1 cellular context compared by ENCODE assay signal in the genomic region with DNA sequence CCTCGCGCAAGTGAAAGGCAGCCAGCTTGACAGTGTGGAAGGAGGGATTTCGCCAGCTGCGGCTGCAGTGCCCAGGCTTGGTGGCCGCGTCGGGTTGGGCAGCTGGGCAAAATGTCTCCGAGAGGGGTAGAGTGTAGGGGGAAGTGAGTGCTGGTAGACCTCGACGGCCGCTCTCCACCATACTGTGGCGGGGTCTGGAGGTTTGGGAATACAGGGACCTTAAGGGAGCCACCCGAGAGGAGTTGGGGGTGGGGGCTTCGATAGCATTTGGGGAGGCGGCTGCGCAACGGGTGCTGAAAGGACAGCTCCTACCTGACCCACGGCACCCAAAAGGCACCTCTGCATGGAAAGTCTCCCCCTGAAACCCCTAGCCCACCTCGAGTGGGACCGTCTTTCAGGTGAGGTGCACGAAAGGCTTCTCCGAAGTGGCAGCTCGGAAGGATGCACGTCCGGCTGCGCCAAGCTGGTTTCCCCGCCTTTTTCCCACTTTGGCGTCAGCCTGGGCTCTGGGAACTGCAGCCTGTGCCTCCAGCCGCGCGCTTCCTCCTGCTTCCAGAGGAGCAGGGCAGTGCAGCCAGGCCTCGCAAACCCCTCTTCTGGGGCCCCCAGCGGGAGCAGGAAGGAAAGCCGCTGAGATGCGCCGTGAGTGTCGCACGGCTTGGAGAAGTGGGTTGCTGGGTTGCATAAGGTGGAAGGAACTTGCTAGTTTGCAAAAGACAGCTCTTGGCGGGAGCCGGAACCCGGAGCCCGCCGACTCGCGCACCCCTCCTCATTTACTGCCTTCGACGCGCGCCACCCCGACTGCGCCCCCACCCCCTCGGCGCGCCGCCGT.
TF ChIP-seq lines count a peak whose summit lies in the region.

No MANE protein-coding gene starts in this region.

TF ChIP-seq in WTC11, 78 proteins besides CTCF, POLR2A, EP300 and RAD21 (continued from another document and continues in another):
- TF ChIP-seq, protein P1, sequence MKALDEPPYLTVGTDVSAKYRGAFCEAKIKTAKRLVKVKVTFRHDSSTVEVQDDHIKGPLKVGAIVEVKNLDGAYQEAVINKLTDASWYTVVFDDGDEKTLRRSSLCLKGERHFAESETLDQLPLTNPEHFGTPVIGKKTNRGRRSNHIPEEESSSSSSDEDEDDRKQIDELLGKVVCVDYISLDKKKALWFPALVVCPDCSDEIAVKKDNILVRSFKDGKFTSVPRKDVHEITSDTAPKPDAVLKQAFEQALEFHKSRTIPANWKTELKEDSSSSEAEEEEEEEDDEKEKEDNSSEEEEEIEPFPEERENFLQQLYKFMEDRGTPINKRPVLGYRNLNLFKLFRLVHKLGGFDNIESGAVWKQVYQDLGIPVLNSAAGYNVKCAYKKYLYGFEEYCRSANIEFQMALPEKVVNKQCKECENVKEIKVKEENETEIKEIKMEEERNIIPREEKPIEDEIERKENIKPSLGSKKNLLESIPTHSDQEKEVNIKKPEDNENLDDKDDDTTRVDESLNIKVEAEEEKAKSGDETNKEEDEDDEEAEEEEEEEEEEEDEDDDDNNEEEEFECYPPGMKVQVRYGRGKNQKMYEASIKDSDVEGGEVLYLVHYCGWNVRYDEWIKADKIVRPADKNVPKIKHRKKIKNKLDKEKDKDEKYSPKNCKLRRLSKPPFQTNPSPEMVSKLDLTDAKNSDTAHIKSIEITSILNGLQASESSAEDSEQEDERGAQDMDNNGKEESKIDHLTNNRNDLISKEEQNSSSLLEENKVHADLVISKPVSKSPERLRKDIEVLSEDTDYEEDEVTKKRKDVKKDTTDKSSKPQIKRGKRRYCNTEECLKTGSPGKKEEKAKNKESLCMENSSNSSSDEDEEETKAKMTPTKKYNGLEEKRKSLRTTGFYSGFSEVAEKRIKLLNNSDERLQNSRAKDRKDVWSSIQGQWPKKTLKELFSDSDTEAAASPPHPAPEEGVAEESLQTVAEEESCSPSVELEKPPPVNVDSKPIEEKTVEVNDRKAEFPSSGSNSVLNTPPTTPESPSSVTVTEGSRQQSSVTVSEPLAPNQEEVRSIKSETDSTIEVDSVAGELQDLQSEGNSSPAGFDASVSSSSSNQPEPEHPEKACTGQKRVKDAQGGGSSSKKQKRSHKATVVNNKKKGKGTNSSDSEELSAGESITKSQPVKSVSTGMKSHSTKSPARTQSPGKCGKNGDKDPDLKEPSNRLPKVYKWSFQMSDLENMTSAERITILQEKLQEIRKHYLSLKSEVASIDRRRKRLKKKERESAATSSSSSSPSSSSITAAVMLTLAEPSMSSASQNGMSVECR (CRISPR knock-in tag; IDR thresholded peaks at IDR 0.05; ENCODE audit: borderline replicate concordance), result peak; percentile 76
- TF ChIP-seq, protein P2, sequence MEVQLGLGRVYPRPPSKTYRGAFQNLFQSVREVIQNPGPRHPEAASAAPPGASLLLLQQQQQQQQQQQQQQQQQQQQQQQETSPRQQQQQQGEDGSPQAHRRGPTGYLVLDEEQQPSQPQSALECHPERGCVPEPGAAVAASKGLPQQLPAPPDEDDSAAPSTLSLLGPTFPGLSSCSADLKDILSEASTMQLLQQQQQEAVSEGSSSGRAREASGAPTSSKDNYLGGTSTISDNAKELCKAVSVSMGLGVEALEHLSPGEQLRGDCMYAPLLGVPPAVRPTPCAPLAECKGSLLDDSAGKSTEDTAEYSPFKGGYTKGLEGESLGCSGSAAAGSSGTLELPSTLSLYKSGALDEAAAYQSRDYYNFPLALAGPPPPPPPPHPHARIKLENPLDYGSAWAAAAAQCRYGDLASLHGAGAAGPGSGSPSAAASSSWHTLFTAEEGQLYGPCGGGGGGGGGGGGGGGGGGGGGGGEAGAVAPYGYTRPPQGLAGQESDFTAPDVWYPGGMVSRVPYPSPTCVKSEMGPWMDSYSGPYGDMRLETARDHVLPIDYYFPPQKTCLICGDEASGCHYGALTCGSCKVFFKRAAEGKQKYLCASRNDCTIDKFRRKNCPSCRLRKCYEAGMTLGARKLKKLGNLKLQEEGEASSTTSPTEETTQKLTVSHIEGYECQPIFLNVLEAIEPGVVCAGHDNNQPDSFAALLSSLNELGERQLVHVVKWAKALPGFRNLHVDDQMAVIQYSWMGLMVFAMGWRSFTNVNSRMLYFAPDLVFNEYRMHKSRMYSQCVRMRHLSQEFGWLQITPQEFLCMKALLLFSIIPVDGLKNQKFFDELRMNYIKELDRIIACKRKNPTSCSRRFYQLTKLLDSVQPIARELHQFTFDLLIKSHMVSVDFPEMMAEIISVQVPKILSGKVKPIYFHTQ (CRISPR knock-in tag; IDR thresholded peaks at IDR 0.05), result peak; percentile 66; the same call in 1 of the 2 replicates
- TF ChIP-seq SOX15 (CRISPR knock-in tag; IDR thresholded peaks at IDR 0.05) (no peak), NFATC4 (CRISPR knock-in tag; IDR thresholded peaks at IDR 0.05) (peak; percentile 33; the same call in 1 of the 2 replicates), ELF4 (CRISPR knock-in tag; IDR thresholded peaks at IDR 0.05; ENCODE audit: low read depth) (no peak), CREM (CRISPR knock-in tag; IDR thresholded peaks at IDR 0.05) (no peak; the same call in 1 of the 2 replicates), PRRX2 (CRISPR knock-in tag; IDR thresholded peaks at IDR 0.05) (no peak; the same call in 1 of the 2 replicates), SMAD4 (CRISPR knock-in tag; IDR thresholded peaks at IDR 0.05) (peak; percentile 83; the same call in 1 of the 2 replicates), ZNF121 (CRISPR knock-in tag; IDR thresholded peaks at IDR 0.05) (peak; percentile 98), ZBTB21 (CRISPR knock-in tag; IDR thresholded peaks at IDR 0.05; ENCODE audit: borderline replicate concordance) (no peak), ZNF671 (CRISPR knock-in tag; IDR thresholded peaks at IDR 0.05) (peak; percentile 80; the same call in 1 of the 2 replicates), ZNF263 (CRISPR knock-in tag; IDR thresholded peaks at IDR 0.05; ENCODE audit: low read depth) (no peak), SP1 (CRISPR knock-in tag; conservative IDR thresholded peaks at IDR 0.05) (0 out of 2 replicates have a peak, but pooled peaks have one; percentile 32), FOXJ3 (CRISPR knock-in tag; IDR thresholded peaks at IDR 0.05; ENCODE audit: borderline replicate concordance) (no peak), GABPB1 (CRISPR knock-in tag; IDR thresholded peaks at IDR 0.05) (0 out of 2 replicates have a peak, but pooled peaks have one; percentile 16), NR1H2 (CRISPR knock-in tag; IDR thresholded peaks at IDR 0.05) (no peak), HMGA2 (CRISPR knock-in tag; IDR thresholded peaks at IDR 0.05) (no peak; the same call in 1 of the 2 replicates)
- TF ChIP-seq, protein P3, sequence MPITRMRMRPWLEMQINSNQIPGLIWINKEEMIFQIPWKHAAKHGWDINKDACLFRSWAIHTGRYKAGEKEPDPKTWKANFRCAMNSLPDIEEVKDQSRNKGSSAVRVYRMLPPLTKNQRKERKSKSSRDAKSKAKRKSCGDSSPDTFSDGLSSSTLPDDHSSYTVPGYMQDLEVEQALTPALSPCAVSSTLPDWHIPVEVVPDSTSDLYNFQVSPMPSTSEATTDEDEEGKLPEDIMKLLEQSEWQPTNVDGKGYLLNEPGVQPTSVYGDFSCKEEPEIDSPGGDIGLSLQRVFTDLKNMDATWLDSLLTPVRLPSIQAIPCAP (CRISPR knock-in tag; IDR thresholded peaks at IDR 0.05), result no peak; the same call in 1 of the 2 replicates
- TF ChIP-seq, protein P4, sequence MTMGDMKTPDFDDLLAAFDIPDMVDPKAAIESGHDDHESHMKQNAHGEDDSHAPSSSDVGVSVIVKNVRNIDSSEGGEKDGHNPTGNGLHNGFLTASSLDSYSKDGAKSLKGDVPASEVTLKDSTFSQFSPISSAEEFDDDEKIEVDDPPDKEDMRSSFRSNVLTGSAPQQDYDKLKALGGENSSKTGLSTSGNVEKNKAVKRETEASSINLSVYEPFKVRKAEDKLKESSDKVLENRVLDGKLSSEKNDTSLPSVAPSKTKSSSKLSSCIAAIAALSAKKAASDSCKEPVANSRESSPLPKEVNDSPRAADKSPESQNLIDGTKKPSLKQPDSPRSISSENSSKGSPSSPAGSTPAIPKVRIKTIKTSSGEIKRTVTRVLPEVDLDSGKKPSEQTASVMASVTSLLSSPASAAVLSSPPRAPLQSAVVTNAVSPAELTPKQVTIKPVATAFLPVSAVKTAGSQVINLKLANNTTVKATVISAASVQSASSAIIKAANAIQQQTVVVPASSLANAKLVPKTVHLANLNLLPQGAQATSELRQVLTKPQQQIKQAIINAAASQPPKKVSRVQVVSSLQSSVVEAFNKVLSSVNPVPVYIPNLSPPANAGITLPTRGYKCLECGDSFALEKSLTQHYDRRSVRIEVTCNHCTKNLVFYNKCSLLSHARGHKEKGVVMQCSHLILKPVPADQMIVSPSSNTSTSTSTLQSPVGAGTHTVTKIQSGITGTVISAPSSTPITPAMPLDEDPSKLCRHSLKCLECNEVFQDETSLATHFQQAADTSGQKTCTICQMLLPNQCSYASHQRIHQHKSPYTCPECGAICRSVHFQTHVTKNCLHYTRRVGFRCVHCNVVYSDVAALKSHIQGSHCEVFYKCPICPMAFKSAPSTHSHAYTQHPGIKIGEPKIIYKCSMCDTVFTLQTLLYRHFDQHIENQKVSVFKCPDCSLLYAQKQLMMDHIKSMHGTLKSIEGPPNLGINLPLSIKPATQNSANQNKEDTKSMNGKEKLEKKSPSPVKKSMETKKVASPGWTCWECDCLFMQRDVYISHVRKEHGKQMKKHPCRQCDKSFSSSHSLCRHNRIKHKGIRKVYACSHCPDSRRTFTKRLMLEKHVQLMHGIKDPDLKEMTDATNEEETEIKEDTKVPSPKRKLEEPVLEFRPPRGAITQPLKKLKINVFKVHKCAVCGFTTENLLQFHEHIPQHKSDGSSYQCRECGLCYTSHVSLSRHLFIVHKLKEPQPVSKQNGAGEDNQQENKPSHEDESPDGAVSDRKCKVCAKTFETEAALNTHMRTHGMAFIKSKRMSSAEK (CRISPR knock-in tag; IDR thresholded peaks at IDR 0.05; ENCODE audit: borderline replicate concordance), result 0 out of 2 replicates have a peak, but pooled peaks have one; percentile 62
- TF ChIP-seq, protein P5, sequence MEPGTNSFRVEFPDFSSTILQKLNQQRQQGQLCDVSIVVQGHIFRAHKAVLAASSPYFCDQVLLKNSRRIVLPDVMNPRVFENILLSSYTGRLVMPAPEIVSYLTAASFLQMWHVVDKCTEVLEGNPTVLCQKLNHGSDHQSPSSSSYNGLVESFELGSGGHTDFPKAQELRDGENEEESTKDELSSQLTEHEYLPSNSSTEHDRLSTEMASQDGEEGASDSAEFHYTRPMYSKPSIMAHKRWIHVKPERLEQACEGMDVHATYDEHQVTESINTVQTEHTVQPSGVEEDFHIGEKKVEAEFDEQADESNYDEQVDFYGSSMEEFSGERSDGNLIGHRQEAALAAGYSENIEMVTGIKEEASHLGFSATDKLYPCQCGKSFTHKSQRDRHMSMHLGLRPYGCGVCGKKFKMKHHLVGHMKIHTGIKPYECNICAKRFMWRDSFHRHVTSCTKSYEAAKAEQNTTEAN (CRISPR knock-in tag; IDR thresholded peaks at IDR 0.05), result no peak
- TF ChIP-seq, protein P6, sequence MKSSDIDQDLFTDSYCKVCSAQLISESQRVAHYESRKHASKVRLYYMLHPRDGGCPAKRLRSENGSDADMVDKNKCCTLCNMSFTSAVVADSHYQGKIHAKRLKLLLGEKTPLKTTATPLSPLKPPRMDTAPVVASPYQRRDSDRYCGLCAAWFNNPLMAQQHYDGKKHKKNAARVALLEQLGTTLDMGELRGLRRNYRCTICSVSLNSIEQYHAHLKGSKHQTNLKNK (CRISPR knock-in tag; IDR thresholded peaks at IDR 0.05), result no peak
- TF ChIP-seq, protein P7, sequence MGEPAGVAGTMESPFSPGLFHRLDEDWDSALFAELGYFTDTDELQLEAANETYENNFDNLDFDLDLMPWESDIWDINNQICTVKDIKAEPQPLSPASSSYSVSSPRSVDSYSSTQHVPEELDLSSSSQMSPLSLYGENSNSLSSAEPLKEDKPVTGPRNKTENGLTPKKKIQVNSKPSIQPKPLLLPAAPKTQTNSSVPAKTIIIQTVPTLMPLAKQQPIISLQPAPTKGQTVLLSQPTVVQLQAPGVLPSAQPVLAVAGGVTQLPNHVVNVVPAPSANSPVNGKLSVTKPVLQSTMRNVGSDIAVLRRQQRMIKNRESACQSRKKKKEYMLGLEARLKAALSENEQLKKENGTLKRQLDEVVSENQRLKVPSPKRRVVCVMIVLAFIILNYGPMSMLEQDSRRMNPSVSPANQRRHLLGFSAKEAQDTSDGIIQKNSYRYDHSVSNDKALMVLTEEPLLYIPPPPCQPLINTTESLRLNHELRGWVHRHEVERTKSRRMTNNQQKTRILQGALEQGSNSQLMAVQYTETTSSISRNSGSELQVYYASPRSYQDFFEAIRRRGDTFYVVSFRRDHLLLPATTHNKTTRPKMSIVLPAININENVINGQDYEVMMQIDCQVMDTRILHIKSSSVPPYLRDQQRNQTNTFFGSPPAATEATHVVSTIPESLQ (CRISPR knock-in tag; IDR thresholded peaks at IDR 0.05), result no peak
- TF ChIP-seq, protein P8, sequence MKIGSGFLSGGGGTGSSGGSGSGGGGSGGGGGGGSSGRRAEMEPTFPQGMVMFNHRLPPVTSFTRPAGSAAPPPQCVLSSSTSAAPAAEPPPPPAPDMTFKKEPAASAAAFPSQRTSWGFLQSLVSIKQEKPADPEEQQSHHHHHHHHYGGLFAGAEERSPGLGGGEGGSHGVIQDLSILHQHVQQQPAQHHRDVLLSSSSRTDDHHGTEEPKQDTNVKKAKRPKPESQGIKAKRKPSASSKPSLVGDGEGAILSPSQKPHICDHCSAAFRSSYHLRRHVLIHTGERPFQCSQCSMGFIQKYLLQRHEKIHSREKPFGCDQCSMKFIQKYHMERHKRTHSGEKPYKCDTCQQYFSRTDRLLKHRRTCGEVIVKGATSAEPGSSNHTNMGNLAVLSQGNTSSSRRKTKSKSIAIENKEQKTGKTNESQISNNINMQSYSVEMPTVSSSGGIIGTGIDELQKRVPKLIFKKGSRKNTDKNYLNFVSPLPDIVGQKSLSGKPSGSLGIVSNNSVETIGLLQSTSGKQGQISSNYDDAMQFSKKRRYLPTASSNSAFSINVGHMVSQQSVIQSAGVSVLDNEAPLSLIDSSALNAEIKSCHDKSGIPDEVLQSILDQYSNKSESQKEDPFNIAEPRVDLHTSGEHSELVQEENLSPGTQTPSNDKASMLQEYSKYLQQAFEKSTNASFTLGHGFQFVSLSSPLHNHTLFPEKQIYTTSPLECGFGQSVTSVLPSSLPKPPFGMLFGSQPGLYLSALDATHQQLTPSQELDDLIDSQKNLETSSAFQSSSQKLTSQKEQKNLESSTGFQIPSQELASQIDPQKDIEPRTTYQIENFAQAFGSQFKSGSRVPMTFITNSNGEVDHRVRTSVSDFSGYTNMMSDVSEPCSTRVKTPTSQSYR (CRISPR knock-in tag; IDR thresholded peaks at IDR 0.05), result no peak
